Comparison of ENCODE assay signal across 2 cellular contexts in genomic region chr6:132730560-132730959, GRCh38.
A peak's percentile ranks its signal among the peaks of the same experiment; 100 is the strongest.
TF ChIP-seq lines count a peak whose summit lies in the region.

No MANE protein-coding gene starts in this region.

TF ChIP-seq in IMR-90, 13 proteins besides CTCF, POLR2A, EP300 and RAD21:
- no peak for TF ChIP-seq MAZ (IDR thresholded peaks at IDR 0.05; ENCODE audit: borderline replicate concordance, low read depth, low read length)
- peak; percentile 85 for TF ChIP-seq FOS (IDR thresholded peaks at IDR 0.05; ENCODE audit: low read depth, low read length)
- TF ChIP-seq MXI1 (IDR thresholded peaks at IDR 0.05; ENCODE audit: borderline replicate concordance, low read depth, low read length): 0 out of 2 replicates have a peak, but pooled peaks have one; percentile 21
- peak; percentile 72 for TF ChIP-seq CEBPB (IDR thresholded peaks at IDR 0.05; ENCODE audit: low read depth, low read length)
- TF ChIP-seq CHD1 (IDR thresholded peaks at IDR 0.05; ENCODE audit: low read depth, low read length): no peak
- TF ChIP-seq MAFK (IDR thresholded peaks at IDR 0.05; ENCODE audit: low read depth, low read length): peak; percentile 70; the same call in 1 of the 2 replicates
- TF ChIP-seq NFE2L2 (IDR thresholded peaks at IDR 0.05; ENCODE audit: low read depth, low read length): peak; percentile 74; the same call in 1 of the 2 replicates
TF ChIP-seq in IMR-90: peak in this region for 5.

TF ChIP-seq in HepG2, 621 proteins besides CTCF, POLR2A, EP300 and RAD21 (continues in another document):
- TF ChIP-seq SALL2 (CRISPR knock-in tag; IDR thresholded peaks at IDR 0.05): no peak
- TF ChIP-seq BCLAF1 (IDR thresholded peaks at IDR 0.05): no peak
- TF ChIP-seq ZNF609 (CRISPR knock-in tag; IDR thresholded peaks at IDR 0.05; ENCODE audit: borderline replicate concordance): no peak
- TF ChIP-seq MAFF (IDR thresholded peaks at IDR 0.05; ENCODE audit: low read depth, low read length): peak; percentile 62
- no peak for TF ChIP-seq ZBTB39 (CRISPR knock-in tag; IDR thresholded peaks at IDR 0.05)
- no peak for TF ChIP-seq SMC3 (IDR thresholded peaks at IDR 0.05; ENCODE audit: low read length)
- TF ChIP-seq CHD2 (IDR thresholded peaks at IDR 0.05; ENCODE audit: low read depth, low read length): no peak
- no peak for TF ChIP-seq AGO2 (optimal IDR thresholded peaks at IDR 0.05; ENCODE audit: low read depth, low read length)
- TF ChIP-seq ZNF883 (CRISPR knock-in tag; IDR thresholded peaks at IDR 0.05; ENCODE audit: not compliant biosample characterization): no peak
- TF ChIP-seq ZNF83 (CRISPR knock-in tag; IDR thresholded peaks at IDR 0.05; ENCODE audit: borderline replicate concordance): no peak
- TF ChIP-seq ZSCAN29 (CRISPR knock-in tag; conservative IDR thresholded peaks at IDR 0.05): no peak
- TF ChIP-seq ONECUT2 (CRISPR knock-in tag; IDR thresholded peaks at IDR 0.05): no peak
- TF ChIP-seq, protein P1, sequence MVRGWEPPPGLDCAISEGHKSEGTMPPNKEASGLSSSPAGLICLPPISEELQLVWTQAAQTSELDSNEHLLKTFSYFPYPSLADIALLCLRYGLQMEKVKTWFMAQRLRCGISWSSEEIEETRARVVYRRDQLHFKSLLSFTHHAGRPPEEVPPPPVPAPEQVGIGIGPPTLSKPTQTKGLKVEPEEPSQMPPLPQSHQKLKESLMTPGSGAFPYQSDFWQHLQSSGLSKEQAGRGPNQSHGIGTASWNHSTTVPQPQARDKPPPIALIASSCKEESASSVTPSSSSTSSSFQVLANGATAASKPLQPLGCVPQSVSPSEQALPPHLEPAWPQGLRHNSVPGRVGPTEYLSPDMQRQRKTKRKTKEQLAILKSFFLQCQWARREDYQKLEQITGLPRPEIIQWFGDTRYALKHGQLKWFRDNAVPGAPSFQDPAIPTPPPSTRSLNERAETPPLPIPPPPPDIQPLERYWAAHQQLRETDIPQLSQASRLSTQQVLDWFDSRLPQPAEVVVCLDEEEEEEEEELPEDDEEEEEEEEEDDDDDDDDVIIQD (CRISPR knock-in tag; IDR thresholded peaks at IDR 0.05; ENCODE audit: low read depth): peak; percentile 88
- TF ChIP-seq ZFP1 (CRISPR knock-in tag; IDR thresholded peaks at IDR 0.05): no peak
- TF ChIP-seq ZNF670 (CRISPR knock-in tag; IDR thresholded peaks at IDR 0.05; ENCODE audit: borderline replicate concordance): no peak; the same call in 1 of the 2 replicates
- TF ChIP-seq ELF3 (CRISPR knock-in tag; IDR thresholded peaks at IDR 0.05): peak; percentile 85
- TF ChIP-seq U2AF2 (IDR thresholded peaks at IDR 0.05; ENCODE audit: low read depth, low read length): no peak
- TF ChIP-seq ZNF558 (CRISPR knock-in tag; IDR thresholded peaks at IDR 0.05; ENCODE audit: borderline replicate concordance): no peak
- 0 out of 2 replicates have a peak, but pooled peaks have one; percentile 27 for TF ChIP-seq ZGPAT (CRISPR knock-in tag; IDR thresholded peaks at IDR 0.05)
- TF ChIP-seq ZFX (CRISPR knock-in tag; IDR thresholded peaks at IDR 0.05; ENCODE audit: low read depth): no peak
- TF ChIP-seq, protein P2, sequence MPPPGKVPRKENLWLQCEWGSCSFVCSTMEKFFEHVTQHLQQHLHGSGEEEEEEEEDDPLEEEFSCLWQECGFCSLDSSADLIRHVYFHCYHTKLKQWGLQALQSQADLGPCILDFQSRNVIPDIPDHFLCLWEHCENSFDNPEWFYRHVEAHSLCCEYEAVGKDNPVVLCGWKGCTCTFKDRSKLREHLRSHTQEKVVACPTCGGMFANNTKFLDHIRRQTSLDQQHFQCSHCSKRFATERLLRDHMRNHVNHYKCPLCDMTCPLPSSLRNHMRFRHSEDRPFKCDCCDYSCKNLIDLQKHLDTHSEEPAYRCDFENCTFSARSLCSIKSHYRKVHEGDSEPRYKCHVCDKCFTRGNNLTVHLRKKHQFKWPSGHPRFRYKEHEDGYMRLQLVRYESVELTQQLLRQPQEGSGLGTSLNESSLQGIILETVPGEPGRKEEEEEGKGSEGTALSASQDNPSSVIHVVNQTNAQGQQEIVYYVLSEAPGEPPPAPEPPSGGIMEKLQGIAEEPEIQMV (CRISPR knock-in tag; IDR thresholded peaks at IDR 0.05; ENCODE audit: low read depth): no peak
- no peak for TF ChIP-seq ZNF44 (CRISPR knock-in tag; IDR thresholded peaks at IDR 0.05)
- TF ChIP-seq HMG20B (CRISPR knock-in tag; conservative IDR thresholded peaks at IDR 0.05): no peak
- TF ChIP-seq RFX3 (CRISPR knock-in tag; IDR thresholded peaks at IDR 0.05): no peak
- TF ChIP-seq KLF6 (CRISPR knock-in tag; IDR thresholded peaks at IDR 0.05): no peak
- TF ChIP-seq ASH2L (IDR thresholded peaks at IDR 0.05; ENCODE audit: insufficient read length, low read depth, low read length): no peak
- no peak for TF ChIP-seq NPAS2 (CRISPR knock-in tag; IDR thresholded peaks at IDR 0.05; ENCODE audit: borderline replicate concordance)
- no peak for TF ChIP-seq TGIF2 (CRISPR knock-in tag; IDR thresholded peaks at IDR 0.05)
- no peak for TF ChIP-seq TBX2 (CRISPR knock-in tag; IDR thresholded peaks at IDR 0.05; ENCODE audit: borderline replicate concordance)
- TF ChIP-seq HOXA5 (CRISPR knock-in tag; IDR thresholded peaks at IDR 0.05): no peak
- TF ChIP-seq FOXO1 (CRISPR knock-in tag; IDR thresholded peaks at IDR 0.05): peak; percentile 47; the same call in 1 of the 2 replicates
- TF ChIP-seq ZBTB34 (CRISPR knock-in tag; IDR thresholded peaks at IDR 0.05): no peak
- peak; percentile 56 for TF ChIP-seq RARA (CRISPR knock-in tag; IDR thresholded peaks at IDR 0.05)
- TF ChIP-seq, protein P3, sequence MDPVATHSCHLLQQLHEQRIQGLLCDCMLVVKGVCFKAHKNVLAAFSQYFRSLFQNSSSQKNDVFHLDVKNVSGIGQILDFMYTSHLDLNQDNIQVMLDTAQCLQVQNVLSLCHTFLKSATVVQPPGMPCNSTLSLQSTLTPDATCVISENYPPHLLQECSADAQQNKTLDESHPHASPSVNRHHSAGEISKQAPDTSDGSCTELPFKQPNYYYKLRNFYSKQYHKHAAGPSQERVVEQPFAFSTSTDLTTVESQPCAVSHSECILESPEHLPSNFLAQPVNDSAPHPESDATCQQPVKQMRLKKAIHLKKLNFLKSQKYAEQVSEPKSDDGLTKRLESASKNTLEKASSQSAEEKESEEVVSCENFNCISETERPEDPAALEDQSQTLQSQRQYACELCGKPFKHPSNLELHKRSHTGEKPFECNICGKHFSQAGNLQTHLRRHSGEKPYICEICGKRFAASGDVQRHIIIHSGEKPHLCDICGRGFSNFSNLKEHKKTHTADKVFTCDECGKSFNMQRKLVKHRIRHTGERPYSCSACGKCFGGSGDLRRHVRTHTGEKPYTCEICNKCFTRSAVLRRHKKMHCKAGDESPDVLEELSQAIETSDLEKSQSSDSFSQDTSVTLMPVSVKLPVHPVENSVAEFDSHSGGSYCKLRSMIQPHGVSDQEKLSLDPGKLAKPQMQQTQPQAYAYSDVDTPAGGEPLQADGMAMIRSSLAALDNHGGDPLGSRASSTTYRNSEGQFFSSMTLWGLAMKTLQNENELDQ (CRISPR knock-in tag; IDR thresholded peaks at IDR 0.05; ENCODE audit: borderline replicate concordance): no peak
- TF ChIP-seq PCBP2 (optimal IDR thresholded peaks at IDR 0.05; ENCODE audit: low read depth, low read length, poor library complexity, severe bottlenecking): no peak
- TF ChIP-seq HNF4G (IDR thresholded peaks at IDR 0.05; ENCODE audit: borderline replicate concordance, low read depth, low read length): no peak
- no peak for TF ChIP-seq HNF4G (CRISPR knock-in tag; IDR thresholded peaks at IDR 0.05; ENCODE audit: borderline replicate concordance, low read depth)
- TF ChIP-seq ZNF792 (CRISPR knock-in tag; IDR thresholded peaks at IDR 0.05): no peak
- TF ChIP-seq CREB1 (IDR thresholded peaks at IDR 0.05): peak; percentile 58; the same call in 1 of the 2 replicates
- TF ChIP-seq CREB1 (CRISPR knock-in tag; IDR thresholded peaks at IDR 0.05): peak; percentile 64
